Comparison of ENCODE assay signal across 21 cellular contexts in the genomic region with DNA sequence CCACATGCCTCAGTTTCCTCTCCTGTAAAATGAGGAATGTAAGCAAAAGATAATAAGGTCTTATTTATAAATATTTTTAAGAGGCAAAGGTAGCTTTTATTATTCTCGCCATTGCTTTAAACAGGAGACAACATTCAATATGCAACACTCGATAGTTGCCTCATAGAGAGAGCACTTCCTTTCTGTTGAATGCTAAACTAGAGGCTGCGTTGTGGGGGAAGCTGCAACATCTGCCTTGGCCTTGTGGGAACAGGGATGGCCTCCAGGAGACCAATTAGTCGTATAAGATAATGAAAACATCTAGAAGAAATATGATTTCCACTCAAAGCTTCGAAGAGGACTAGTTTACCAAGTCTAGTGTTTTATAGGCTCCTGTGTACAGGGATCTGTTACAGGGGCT.
DNase-seq lines count a peak whose midpoint lies in the region; ATAC-seq and TF ChIP-seq lines count a peak whose summit lies in the region.
"Had no signal": no experiment of that assay in that cellular context is flagged by ENCODE, and none has a peak within 500 bp of the region (broad histone marks: within the 10 kb centered on the region; RNA-seq: fewer than 3 reads in every experiment).

No MANE protein-coding gene starts in this region.

- no peaks in the 10 kb centered on the region for H4K20me1 ChIP-seq in MM.1S (ENCODE audit: insufficient read depth, low read length)

- no peak for TF ChIP-seq CTCF in nephron progenitor cell (IDR thresholded peaks at IDR 0.05)
- TF ChIP-seq CTCF in MM.1S (IDR thresholded peaks at IDR 0.05; ENCODE audit: low read length) = no peak

- no peak overlapping the region for H3K4me2 ChIP-seq in MM.1S (ENCODE audit: low read depth, low read length)
- H3K4me2 ChIP-seq: SK-N-SH had no signal

- H3K9me3 ChIP-seq in MM.1S (replicated peaks; ENCODE audit: insufficient read depth, low read length) = no peaks in the 10 kb centered on the region
- H3K9me3 ChIP-seq: MG63, right lobe of liver, SK-N-SH, upper lobe of right lung had no signal

- no peaks in the 10 kb centered on the region for H3K36me3 ChIP-seq in MM.1S (replicated peaks; ENCODE audit: insufficient read depth, low read length)
- H3K36me3 ChIP-seq: MG63, right lobe of liver, upper lobe of right lung had no signal

- H3K4me1 Mint-ChIP-seq in nephron progenitor cell = peaks cover 43% of the 10 kb centered on the region

- H3K79me2 ChIP-seq in MM.1S (ENCODE audit: low read length) = no peaks in the 10 kb centered on the region

- no peaks in the 10 kb centered on the region for H3K4me1 ChIP-seq in MM.1S (ENCODE audit: low read length)
- H3K4me1 ChIP-seq: right lobe of liver had no signal

- no peaks in the 10 kb centered on the region for H3K36me3 Mint-ChIP-seq in nephron progenitor cell (ENCODE audit: low read depth)
- H3K36me3 Mint-ChIP-seq: memory B cell had no signal

- no peak overlapping the region for H3K9ac ChIP-seq in MM.1S (ENCODE audit: low read length)
- H3K9ac ChIP-seq: SK-N-SH had no signal

- H3K9me2 ChIP-seq in MM.1S (replicated peaks; ENCODE audit: insufficient read depth, low read length) = no peaks in the 10 kb centered on the region
- H3K9me2 ChIP-seq: SK-N-SH had no signal

- no peak overlapping the region for H3K27ac ChIP-seq in MM.1S (ENCODE audit: low read length)
- H3K27ac ChIP-seq: C4-2B, right lobe of liver, upper lobe of right lung had no signal

- peak overlapping the region; percentile 67 for H3K27ac Mint-ChIP-seq in nephron progenitor cell
- H3K27ac Mint-ChIP-seq: activated CD4-positive, alpha-beta T cell treated with anti-CD3 and anti-CD28 coated beads, Interleukin-2, amount 10 ng/mL, durations not matched to agents 24 days and 14 days; stimulated activated effector memory CD8-positive, alpha-beta T cell treated with anti-CD3 and anti-CD28 coated beads, Interleukin-12 subunit alpha, Interleukin-12 subunit beta, amount 100 ng/mL, for 72 hours had no signal

- H3F3A ChIP-seq in MM.1S (ENCODE audit: insufficient read depth, low read length) = no peaks in the 10 kb centered on the region

- no peak overlapping the region for H3K4me3 ChIP-seq in MM.1S (ENCODE audit: low read length)
- H3K4me3 ChIP-seq: MG63, right lobe of liver, upper lobe of right lung had no signal

- no peaks in the 10 kb centered on the region for H3K27me3 ChIP-seq in MM.1S (replicated peaks; ENCODE audit: insufficient read depth, low read length)
- H3K27me3 ChIP-seq: MG63, right lobe of liver, upper lobe of right lung had no signal

- no peak overlapping the region for H2AFZ ChIP-seq in MM.1S (ENCODE audit: low read length)

- no peaks in the 10 kb centered on the region for H3K9me3 Mint-ChIP-seq in nephron progenitor cell
- H3K9me3 Mint-ChIP-seq: activated CD4-positive, alpha-beta T cell treated with anti-CD3 and anti-CD28 coated beads, Interleukin-2, amount 10 ng/mL, durations not matched to agents 24 days and 14 days; activated T-cell treated with anti-CD3 and anti-CD28 coated beads, Interleukin-2, amount 50 U/mL, for 4 hours; memory B cell; stimulated activated effector memory CD8-positive, alpha-beta T cell treated with anti-CD3 and anti-CD28 coated beads, Interleukin-12 subunit alpha, Interleukin-12 subunit beta, amount 100 ng/mL, for 72 hours had no signal

- peaks cover 5% of the 10 kb centered on the region for H3K27me3 Mint-ChIP-seq in nephron progenitor cell (ENCODE audit: low read depth, poor library complexity)
- H3K27me3 Mint-ChIP-seq: memory B cell had no signal

- DNase-seq in CD1c-positive myeloid dendritic cell (ENCODE audit: extremely low spot score) (peak; percentile 37), MV-4-11 (lab: John Stamatoyannopoulos, UW) (peak; percentile 61), SKM-1 treated with dmso at 0.1 percent for 144 hours (lab: John Stamatoyannopoulos, UW; ENCODE audit: unreplicated experiment) (peak; percentile 31), nephron progenitor cell (no peak), COLO829 (ENCODE audit: low spot score) (no peak), MM.1S (no peak)
- DNase-seq: activated gamma-delta T cell treated with Interleukin-2 at 50 U/mL for 16 hours; activated T-cell treated with anti-CD3 and anti-CD28 coated beads, Interleukin-2, amount 50 U/mL, for 4 hours; central memory CD4-positive, alpha-beta T cell; MG63; NK-92 treated with Interleukin-12 subunit alpha and Interleukin-12 subunit beta, amount 100 ng/mL, for 24 hours; right lobe of liver; stimulated activated CD4-positive, alpha-beta T cell treated with anti-CD3 and anti-CD28 coated beads, Interleukin-12 subunit alpha, Interleukin-12 subunit beta, amount 100 ng/mL, for 4 hours; upper lobe of right lung had no signal

- ATAC-seq in GM19397 (IDR thresholded peaks at IDR 0.05; ENCODE audit: unreplicated experiment) (no peak), HG03457 (IDR thresholded peaks at IDR 0.05; ENCODE audit: unreplicated experiment) (no peak)
- ATAC-seq: activated T-cell treated with anti-CD3 and anti-CD28 coated beads, Interleukin-2, amount 50 U/mL, for 4 hours; right lobe of liver; stimulated activated effector memory CD8-positive, alpha-beta T cell treated with anti-CD3 and anti-CD28 coated beads, Interleukin-12 subunit alpha, Interleukin-12 subunit beta, amount 100 ng/mL, for 72 hours; upper lobe of right lung had no signal

- no peak overlapping the region for H3K4me3 Mint-ChIP-seq in nephron progenitor cell
- H3K4me3 Mint-ChIP-seq: activated CD4-positive, alpha-beta T cell treated with anti-CD3 and anti-CD28 coated beads, Interleukin-2, amount 10 ng/mL, durations not matched to agents 24 days and 14 days; activated T-cell treated with anti-CD3 and anti-CD28 coated beads, Interleukin-2, amount 50 U/mL, for 4 hours; memory B cell; stimulated activated effector memory CD8-positive, alpha-beta T cell treated with anti-CD3 and anti-CD28 coated beads, Interleukin-12 subunit alpha, Interleukin-12 subunit beta, amount 100 ng/mL, for 72 hours had no signal

Comparison
In these comparisons a context has a peak if more than half of its experiments do, and no peak if none do; other contexts are left out.
1. DNase-seq: peak in CD1c-positive myeloid dendritic cell (single experiment), MV-4-11 (single experiment) and SKM-1 treated with dmso at 0.1 percent for 144 hours (single experiment); none in nephron progenitor cell (single experiment), COLO829 (single experiment) and MM.1S (single experiment).